1 cellular context compared by ENCODE assay signal in the genomic region with DNA sequence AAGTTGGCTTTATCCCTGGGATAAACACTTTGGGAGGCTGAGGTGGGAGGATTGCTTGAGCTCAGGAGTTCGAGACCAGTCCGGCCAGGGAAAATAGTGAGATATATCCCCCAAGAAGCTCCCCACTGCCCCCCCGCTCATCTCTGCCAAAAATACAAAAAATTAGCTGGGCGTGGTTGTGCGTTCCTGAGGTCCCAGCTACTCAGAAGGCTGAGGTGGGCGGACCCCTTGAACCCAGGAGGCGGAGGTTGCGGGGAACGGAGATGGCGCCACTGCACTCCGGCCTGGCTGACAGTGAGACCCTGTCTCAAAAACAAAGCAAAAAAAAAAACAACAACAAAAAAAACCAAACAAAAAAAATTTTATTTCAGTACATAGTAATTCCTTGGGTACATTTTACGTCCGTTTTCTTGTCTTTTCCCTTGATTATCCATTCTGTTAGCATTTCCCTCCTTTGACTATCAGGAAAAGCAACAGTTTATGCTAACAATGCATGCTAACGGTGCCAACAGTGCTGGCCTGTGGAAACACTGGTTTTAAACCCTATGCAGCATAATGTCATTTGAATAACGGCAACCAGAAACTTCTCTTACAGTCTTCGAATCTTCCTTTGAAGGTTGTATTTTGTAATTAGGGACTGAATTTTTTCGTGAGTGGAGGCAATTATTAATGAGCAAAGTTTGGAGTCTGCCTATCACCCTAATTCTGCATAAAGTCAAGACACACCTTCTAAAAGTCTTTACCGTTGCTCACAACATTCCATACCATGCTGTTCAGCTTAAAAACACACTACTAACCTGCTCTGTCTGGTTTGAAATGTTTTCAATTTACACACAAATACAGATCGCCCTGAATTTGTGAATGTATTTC.
TF ChIP-seq lines count a peak whose summit lies in the region.

No MANE protein-coding gene starts in this region.

TF ChIP-seq in HepG2, 621 proteins besides CTCF, POLR2A, EP300 and RAD21:
- TF ChIP-seq ZNF3 (CRISPR knock-in tag; IDR thresholded peaks at IDR 0.05), result peak; percentile 82
- no peak for TF ChIP-seq ZNF557 (CRISPR knock-in tag; IDR thresholded peaks at IDR 0.05)
- TF ChIP-seq, protein P1, sequence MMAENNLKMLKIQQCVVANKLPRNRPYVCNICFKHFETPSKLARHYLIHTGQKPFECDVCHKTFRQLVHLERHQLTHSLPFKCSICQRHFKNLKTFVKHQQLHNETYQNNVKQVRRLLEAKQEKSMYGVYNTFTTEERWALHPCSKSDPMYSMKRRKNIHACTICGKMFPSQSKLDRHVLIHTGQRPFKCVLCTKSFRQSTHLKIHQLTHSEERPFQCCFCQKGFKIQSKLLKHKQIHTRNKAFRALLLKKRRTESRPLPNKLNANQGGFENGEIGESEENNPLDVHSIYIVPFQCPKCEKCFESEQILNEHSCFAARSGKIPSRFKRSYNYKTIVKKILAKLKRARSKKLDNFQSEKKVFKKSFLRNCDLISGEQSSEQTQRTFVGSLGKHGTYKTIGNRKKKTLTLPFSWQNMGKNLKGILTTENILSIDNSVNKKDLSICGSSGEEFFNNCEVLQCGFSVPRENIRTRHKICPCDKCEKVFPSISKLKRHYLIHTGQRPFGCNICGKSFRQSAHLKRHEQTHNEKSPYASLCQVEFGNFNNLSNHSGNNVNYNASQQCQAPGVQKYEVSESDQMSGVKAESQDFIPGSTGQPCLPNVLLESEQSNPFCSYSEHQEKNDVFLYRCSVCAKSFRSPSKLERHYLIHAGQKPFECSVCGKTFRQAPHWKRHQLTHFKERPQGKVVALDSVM (CRISPR knock-in tag; IDR thresholded peaks at IDR 0.05), result peak; percentile 47; the same call in 1 of the 2 replicates
- peak; percentile 2; the same call in 1 of the 2 replicates for TF ChIP-seq PHF21A (CRISPR knock-in tag; IDR thresholded peaks at IDR 0.05)
- no peak for TF ChIP-seq ZNF878 (CRISPR knock-in tag; IDR thresholded peaks at IDR 0.05)
- peak; percentile 82 for TF ChIP-seq ZNF121 (CRISPR knock-in tag; IDR thresholded peaks at IDR 0.05)
- TF ChIP-seq ZNF83 (CRISPR knock-in tag; IDR thresholded peaks at IDR 0.05; ENCODE audit: borderline replicate concordance), result no peak
- TF ChIP-seq ZNF138 (CRISPR knock-in tag; IDR thresholded peaks at IDR 0.05; ENCODE audit: low read depth), result no peak
